Comparison of ENCODE assay signal across 18 cellular contexts in genomic region chr13:46698910-46699460, GRCh38.
DNase-seq lines count a peak whose midpoint lies in the region; ATAC-seq and TF ChIP-seq lines count a peak whose summit lies in the region.
"Had no signal": no experiment of that assay in that cellular context is flagged by ENCODE, and none has a peak within 500 bp of the region (broad histone marks: within the 10 kb centered on the region; RNA-seq: fewer than 3 reads in every experiment).

No MANE protein-coding gene starts in this region.

- no peak overlapping the region for H3K27ac ChIP-seq in fibroblast of lung (ENCODE audit: insufficient read depth, low read length)
- H3K27ac ChIP-seq in rectal smooth muscle tissue (ENCODE audit: low read depth, low read length) = peak overlapping the region; percentile 51
- H3K27ac ChIP-seq: neutrophil had no signal

- no peaks in the 10 kb centered on the region for H3K79me2 ChIP-seq in fibroblast of lung (ENCODE audit: control insufficient read depth, insufficient read depth, low read length)

- H3K27me3 ChIP-seq in fibroblast of lung (ENCODE audit: control insufficient read depth, insufficient read depth, low read length) (no peaks in the 10 kb centered on the region), rectal smooth muscle tissue (ENCODE audit: control insufficient read depth, insufficient read depth, low read length) (no peaks in the 10 kb centered on the region)
- H3K27me3 ChIP-seq: neutrophil, uterus had no signal

- no peak overlapping the region for H2AFZ ChIP-seq in fibroblast of lung (ENCODE audit: low read length)

- H3K4me2 ChIP-seq in fibroblast of lung (ENCODE audit: extremely low read depth, insufficient read depth, low read length) = no peak overlapping the region

- no peaks in the 10 kb centered on the region for H3K9me3 ChIP-seq in fibroblast of lung (ENCODE audit: control insufficient read depth, insufficient read depth, low read depth, low read length)
- H3K9me3 ChIP-seq: neutrophil, uterus had no signal

- DNase-seq in EH (ENCODE audit: low read depth) (peak; percentile 27), fibroblast of lung (ENCODE audit: low read depth in 2 of 2) (peak; percentile 13 to 48), NCI-H1417 treated with DMSO at 0.1 percent for 48 hours (lab: John Stamatoyannopoulos, UW) (no peak)
- no peak for DNase-seq in stimulated activated naive B cell treated with anti-CD40 and anti-IgM and Interleukin-4, amounts not matched to agents 10 μg/mL and 1 μg/mL and 100 μg/mL, for 72 hours
- DNase-seq: activated CD4-positive, alpha-beta T cell treated with anti-CD3 and anti-CD28 coated beads, Interleukin-2, amount 50 U/mL, for 48 hours; anterior cingulate cortex; DMS53; foreskin melanocyte; NCI-H2171; stimulated activated CD4-positive, alpha-beta T cell treated with anti-CD3 and anti-CD28 coated beads, Interleukin-4, amount 100 ng/mL, for 4 hours; T-helper 9 cell; uterus had no signal

- H3K36me3 ChIP-seq in fibroblast of lung (ENCODE audit: control insufficient read depth, insufficient read depth, low read length) (no peaks in the 10 kb centered on the region), rectal smooth muscle tissue (ENCODE audit: control insufficient read depth, insufficient read depth, low read length) (peaks cover 7% of the 10 kb centered on the region)
- H3K36me3 ChIP-seq: uterus had no signal

- H3K27ac Mint-ChIP-seq in stimulated activated naive B cell treated with anti-CD40 and anti-IgM and Interleukin-4, amounts not matched to agents 10 μg/mL and 1 μg/mL and 100 μg/mL, for 72 hours = no peak overlapping the region
- H3K27ac Mint-ChIP-seq: activated T-helper 17 cell treated with anti-CD3 and anti-CD28 coated beads, Interleukin-2, amount 50 U/mL, for 72 hours had no signal

- no peaks in the 10 kb centered on the region for H3K9me3 Mint-ChIP-seq in stimulated activated naive B cell treated with anti-CD40 and anti-IgM and Interleukin-4, amounts not matched to agents 10 μg/mL and 1 μg/mL and 100 μg/mL, for 72 hours
- H3K9me3 Mint-ChIP-seq: activated T-helper 17 cell treated with anti-CD3 and anti-CD28 coated beads, Interleukin-2, amount 50 U/mL, for 72 hours had no signal

- TF ChIP-seq CTCF in fibroblast of lung (conservative IDR thresholded peaks at IDR 0.05 in 1 of 2, IDR thresholded peaks at IDR 0.05 in 1 of 2; ENCODE audit: low read depth in 1 of 2, low read length in 2 of 2) = no peak

- no peak overlapping the region for H3K4me3 Mint-ChIP-seq in stimulated activated naive B cell treated with anti-CD40 and anti-IgM and Interleukin-4, amounts not matched to agents 10 μg/mL and 1 μg/mL and 100 μg/mL, for 72 hours
- H3K4me3 Mint-ChIP-seq: activated T-helper 17 cell treated with anti-CD3 and anti-CD28 coated beads, Interleukin-2, amount 50 U/mL, for 72 hours had no signal

- H3K4me1 Mint-ChIP-seq in stimulated activated naive B cell treated with anti-CD40 and anti-IgM and Interleukin-4, amounts not matched to agents 10 μg/mL and 1 μg/mL and 100 μg/mL, for 72 hours = peaks cover 0 to 2% of the 10 kb centered on the region in 2 donors
- H3K4me1 Mint-ChIP-seq: activated T-helper 17 cell treated with anti-CD3 and anti-CD28 coated beads, Interleukin-2, amount 50 U/mL, for 72 hours had no signal

- no peaks in the 10 kb centered on the region for H4K20me1 ChIP-seq in fibroblast of lung (ENCODE audit: control insufficient read depth, extremely low read depth, insufficient read depth, low read length)

- H3K27me3 Mint-ChIP-seq in stimulated activated naive B cell treated with anti-CD40 and anti-IgM and Interleukin-4, amounts not matched to agents 10 μg/mL and 1 μg/mL and 100 μg/mL, for 72 hours = no peaks in the 10 kb centered on the region
- H3K27me3 Mint-ChIP-seq: activated T-helper 17 cell treated with anti-CD3 and anti-CD28 coated beads, Interleukin-2, amount 50 U/mL, for 72 hours had no signal

- peaks cover 35 to 56% of the 10 kb centered on the region in 2 donors for H3K36me3 Mint-ChIP-seq in stimulated activated naive B cell treated with anti-CD40 and anti-IgM and Interleukin-4, amounts not matched to agents 10 μg/mL and 1 μg/mL and 100 μg/mL, for 72 hours

- H3K9ac ChIP-seq in fibroblast of lung (ENCODE audit: insufficient read depth, low read length) = no peak overlapping the region
- no peak overlapping the region for H3K9ac ChIP-seq in rectal smooth muscle tissue (ENCODE audit: low read length)

- H3K4me1 ChIP-seq in fibroblast of lung (ENCODE audit: control insufficient read depth, extremely low read depth, insufficient read depth, low read length) = peaks cover 3% of the 10 kb centered on the region
- H3K4me1 ChIP-seq in rectal smooth muscle tissue (ENCODE audit: control insufficient read depth, insufficient read depth, low read length) = peaks cover 15% of the 10 kb centered on the region
- H3K4me1 ChIP-seq: uterus had no signal

- ATAC-seq in SK-N-SH treated with all-trans-retinoic acid at 6 μM for 48 hours (peak; percentile 51; the same call in 2 of the 3 replicates), HG03442 (IDR thresholded peaks at IDR 0.05; ENCODE audit: unreplicated experiment) (no peak), HG03175 (IDR thresholded peaks at IDR 0.05; ENCODE audit: unreplicated experiment) (no peak)
- ATAC-seq in stimulated activated naive B cell treated with anti-CD40 and anti-IgM and Interleukin-4, amounts not matched to agents 10 μg/mL and 1 μg/mL and 100 μg/mL, for 72 hours (replicated peaks) = no peak
- ATAC-seq: activated T-helper 17 cell treated with anti-CD3 and anti-CD28 coated beads, Interleukin-2, amount 50 U/mL, for 72 hours had no signal

- H3K4me3 ChIP-seq in fibroblast of lung (replicated peaks in 1 of 4; ENCODE audit: control extremely low read depth in 1 of 4, insufficient read depth in 1 of 4, low read depth in 3 of 4, low read length in 4 of 4) = no peak overlapping the region
- no peak overlapping the region for H3K4me3 ChIP-seq in rectal smooth muscle tissue (ENCODE audit: low read length)
- H3K4me3 ChIP-seq: uterus had no signal

TF ChIP-seq in SK-N-SH treated with all-trans-retinoic acid at 6 μM for 48 hours, 23 proteins besides CTCF, POLR2A, EP300 and RAD21:
- TF ChIP-seq ZNF8 (CRISPR knock-in tag; IDR thresholded peaks at IDR 0.05) (peak; percentile 57), RARB (CRISPR knock-in tag; IDR thresholded peaks at IDR 0.05) (no peak), BACH2 (CRISPR knock-in tag; IDR thresholded peaks at IDR 0.05; ENCODE audit: borderline replicate concordance) (no peak), ZNF70 (CRISPR knock-in tag; IDR thresholded peaks at IDR 0.05) (0 out of 2 replicates have a peak, but pooled peaks have one; percentile 30), CSDC2 (CRISPR knock-in tag; IDR thresholded peaks at IDR 0.05) (no peak), POU6F1 (CRISPR knock-in tag; IDR thresholded peaks at IDR 0.05; ENCODE audit: borderline replicate concordance, low read depth) (no peak), OSR1 (CRISPR knock-in tag; IDR thresholded peaks at IDR 0.05) (no peak), PPARA (CRISPR knock-in tag; IDR thresholded peaks at IDR 0.05; ENCODE audit: borderline replicate concordance) (no peak), ISL1 (CRISPR knock-in tag; IDR thresholded peaks at IDR 0.05) (peak; percentile 13; the same call in 1 of the 2 replicates)

Comparison
In these comparisons a context has a peak if more than half of its experiments do, and no peak if none do; other contexts are left out.
1. DNase-seq: peak in EH (single experiment) and fibroblast of lung (2 of 2); none in stimulated activated naive B cell treated with anti-CD40 and anti-IgM and Interleukin-4, amounts not matched to agents 10 μg/mL and 1 μg/mL and 100 μg/mL, for 72 hours (single experiment) and NCI-H1417 treated with DMSO at 0.1 percent for 48 hours (single experiment).